Comparison of ENCODE assay signal across 16 cellular contexts in genomic region chr1:5348732-5349465, GRCh38.
"Had no signal": no experiment of that assay in that cellular context is flagged by ENCODE, and none has a peak within 500 bp of the region (broad histone marks: within the 10 kb centered on the region; RNA-seq: fewer than 3 reads in every experiment).

No MANE protein-coding gene starts in this region.

- DNase-seq: activated CD4-positive, alpha-beta T cell treated with anti-CD3 and anti-CD28 coated beads, Interleukin-2, amount 10 ng/mL, durations not matched to agents 7 days and 5 days; activated T-cell treated with anti-CD3 and anti-CD28 coated beads for 4 hours; hypothalamus; kidney; midbrain; nephron progenitor cell; retina; stimulated activated CD4-positive, alpha-beta T cell treated with anti-CD3 and anti-CD28 coated beads, Interleukin-12 subunit alpha, Interleukin-12 subunit beta, amount 100 ng/mL, for 4 hours; stimulated activated CD4-positive, alpha-beta T cell treated with anti-CD3 and anti-CD28 coated beads, Interleukin-1b, Interleukin-23, amount 100 ng/mL, for 48 hours; stimulated activated naive CD8-positive, alpha-beta T cell treated with anti-CD3 and anti-CD28 coated beads, Interleukin-15, Interleukin-2, amounts not matched to agents 100 U/mL and 50 U/mL, for 24 hours; substantia nigra; trophoblast cell had no signal

- H3K4me3 Mint-ChIP-seq: activated CD4-positive, alpha-beta T cell treated with anti-CD3 and anti-CD28 coated beads, Interleukin-2, amount 10 ng/mL, durations not matched to agents 7 days and 5 days; activated naive CD8-positive, alpha-beta T cell; activated T-helper 1 cell treated with anti-CD3 and anti-CD28 coated beads, Interleukin-12 subunit alpha, Interleukin-12 subunit beta, Interleukin-2, Interleukin-4 antibody, amounts not matched to agents 30 ng/mL and 10 ng/mL and 1 ng/mL, durations not matched to agents 14 hours and 24 hours and 36 hours; nephron progenitor cell had no signal

- H3K4me3 ChIP-seq: vagina had no signal

- H3K4me1 Mint-ChIP-seq: activated CD4-positive, alpha-beta T cell treated with anti-CD3 and anti-CD28 coated beads, Interleukin-2, amount 10 ng/mL, durations not matched to agents 7 days and 5 days had no signal

- H3K27ac Mint-ChIP-seq: activated CD4-positive, alpha-beta T cell treated with anti-CD3 and anti-CD28 coated beads, Interleukin-2, amount 10 ng/mL, durations not matched to agents 7 days and 5 days; activated naive CD8-positive, alpha-beta T cell; activated T-helper 1 cell treated with anti-CD3 and anti-CD28 coated beads, Interleukin-12 subunit alpha, Interleukin-12 subunit beta, Interleukin-2, Interleukin-4 antibody, amounts not matched to agents 30 ng/mL and 10 ng/mL and 1 ng/mL, durations not matched to agents 14 hours and 24 hours and 36 hours; nephron progenitor cell had no signal

- H3K4me1 ChIP-seq: vagina had no signal

- H3K27me3 ChIP-seq: vagina had no signal

- H3K9me3 ChIP-seq: vagina had no signal

- H3K27me3 Mint-ChIP-seq: activated CD4-positive, alpha-beta T cell treated with anti-CD3 and anti-CD28 coated beads, Interleukin-2, amount 10 ng/mL, durations not matched to agents 7 days and 5 days; activated naive CD8-positive, alpha-beta T cell had no signal

- ATAC-seq: left lobe of liver; stimulated activated naive CD8-positive, alpha-beta T cell treated with anti-CD3 and anti-CD28 coated beads, Interleukin-15, Interleukin-2, amounts not matched to agents 100 U/mL and 50 U/mL, for 24 hours had no signal

- H3K36me3 ChIP-seq: vagina had no signal

- H3K27ac ChIP-seq: vagina had no signal
